In the genomic region with DNA sequence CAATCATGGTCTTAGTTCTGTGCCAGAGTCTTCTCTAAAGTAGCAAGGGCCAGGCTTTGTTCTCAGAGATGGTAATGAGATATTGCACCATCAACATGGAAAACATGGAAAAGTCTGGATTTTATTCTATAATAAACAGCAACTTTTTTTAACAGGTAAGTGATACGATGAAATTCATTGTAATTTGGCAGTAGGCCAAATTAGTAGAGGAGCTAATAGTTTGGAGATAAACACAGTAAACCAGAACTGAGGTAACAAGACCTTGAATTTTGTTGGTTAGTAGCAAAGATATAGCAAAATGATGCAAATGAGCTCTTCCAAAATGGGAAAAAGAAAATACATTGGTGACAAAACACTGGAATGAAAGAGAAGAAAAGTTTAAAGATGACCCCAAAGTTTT, we compare ENCODE assay signal across 22 cellular contexts.
"Had no signal": no experiment of that assay in that cellular context is flagged by ENCODE, and none has a peak within 500 bp of the region (broad histone marks: within the 10 kb centered on the region; RNA-seq: fewer than 3 reads in every experiment).

No MANE protein-coding gene starts in this region.

- H3K4me3 ChIP-seq: colonic mucosa, lower lobe of right lung, sigmoid colon, tibial artery had no signal

- ATAC-seq: stimulated activated naive B cell treated with anti-CD40 and anti-IgM and Interleukin-4, amounts not matched to agents 10 μg/mL and 1 μg/mL and 100 μg/mL, for 72 hours had no signal

- H3K27ac Mint-ChIP-seq: activated B cell treated with CpG ODN at 0.5 μM for 24 hours; stimulated activated naive B cell treated with anti-CD40 and anti-IgM and Interleukin-4, amounts not matched to agents 10 μg/mL and 1 μg/mL and 100 μg/mL, for 72 hours had no signal

- H3K9me3 ChIP-seq: colonic mucosa, lower lobe of right lung, sigmoid colon, tibial artery had no signal

- H3K4me3 Mint-ChIP-seq: activated B cell treated with CpG ODN at 0.5 μM for 24 hours; nephron progenitor cell; stimulated activated naive B cell treated with anti-CD40 and anti-IgM and Interleukin-4, amounts not matched to agents 10 μg/mL and 1 μg/mL and 100 μg/mL, for 72 hours had no signal

- H3K27me3 Mint-ChIP-seq: activated B cell treated with CpG ODN at 0.5 μM for 24 hours; stimulated activated naive B cell treated with anti-CD40 and anti-IgM and Interleukin-4, amounts not matched to agents 10 μg/mL and 1 μg/mL and 100 μg/mL, for 72 hours had no signal

- H3K27ac ChIP-seq: brain microvascular endothelial cell, colonic mucosa, lower lobe of right lung had no signal

- H3K9me3 Mint-ChIP-seq: nephron progenitor cell; stimulated activated naive B cell treated with anti-CD40 and anti-IgM and Interleukin-4, amounts not matched to agents 10 μg/mL and 1 μg/mL and 100 μg/mL, for 72 hours had no signal

- FAIRE-seq: endometrium, urothelium cell line had no signal

- DNase-seq: activated B cell treated with CpG ODN at 0.5 μM for 24 hours; activated CD4-positive, alpha-beta T cell treated with anti-CD3 and anti-CD28 coated beads for 48 hours; activated effector memory CD4-positive, alpha-beta T cell treated with anti-CD3 and anti-CD28 coated beads, Interleukin-2, amount 50 U/mL, for 16 hours; aorta; brain microvascular endothelial cell; central memory CD4-positive, alpha-beta T cell; colonic mucosa; foreskin melanocyte; glutamatergic neuron; hippocampal formation; islet precursor cell; lower lobe of right lung; nephron progenitor cell; occipital lobe; posterior cingulate gyrus; sigmoid colon; stimulated activated CD4-positive, alpha-beta T cell treated with anti-CD3 and anti-CD28 coated beads, Interleukin-4, amount 100 ng/mL, for 24 hours; stimulated activated naive B cell treated with anti-CD40 and anti-IgM and Interleukin-4, amounts not matched to agents 10 μg/mL and 1 μg/mL and 100 μg/mL, for 72 hours; SW 1271; tibial artery had no signal

- H3K27me3 ChIP-seq: brain microvascular endothelial cell, colonic mucosa, sigmoid colon, tibial artery had no signal

- H3K4me1 Mint-ChIP-seq: nephron progenitor cell had no signal

- H3K4me1 ChIP-seq: colonic mucosa, sigmoid colon, tibial artery had no signal
